9 cellular contexts compared by ENCODE assay signal in genomic region chr4:7537853-7538252, GRCh38.
"Had no signal": no experiment of that assay in that cellular context is flagged by ENCODE, and none has a peak within 500 bp of the region (broad histone marks: within the 10 kb centered on the region; RNA-seq: fewer than 3 reads in every experiment).

No MANE protein-coding gene starts in this region.

- H3K27ac ChIP-seq: GM23248, HL-60 had no signal

- H3K9ac ChIP-seq: GM23248 had no signal

- H3K4me3 ChIP-seq: GM23248, HAP-1, K562 had no signal

- ATAC-seq: HCT116, K562 had no signal

- H3K36me3 ChIP-seq: HAP-1 had no signal

- H3K4me1 ChIP-seq: HAP-1 had no signal

- DNase-seq: GM23248, GOT3, HFFc6, IMR-90, KG1 had no signal

- H3K9me3 ChIP-seq: HAP-1 had no signal
